Comparison of ENCODE assay signal across 25 cellular contexts in genomic region chr5:96148376-96148775, GRCh38.
"Had no signal": no experiment of that assay in that cellular context is flagged by ENCODE, and none has a peak within 500 bp of the region (broad histone marks: within the 10 kb centered on the region; RNA-seq: fewer than 3 reads in every experiment).

No MANE protein-coding gene starts in this region.

- H3K27ac ChIP-seq: ascending aorta, body of pancreas, cardiac muscle cell had no signal

- H3K4me1 ChIP-seq: ascending aorta had no signal

- H3K9me3 ChIP-seq: ascending aorta, body of pancreas had no signal

- DNase-seq: activated B cell treated with CpG ODN at 0.5 μM for 24 hours; activated CD4-positive, alpha-beta T cell treated with anti-CD3 and anti-CD28 coated beads for 1 hour; activated CD4-positive, alpha-beta T cell treated with anti-CD3 and anti-CD28 coated beads, Interleukin-2, amount 50 U/mL, for 48 hours; activated CD8-positive, alpha-beta memory T cell treated with anti-CD3 and anti-CD28 coated beads, Interleukin-2, amount 10 ng/mL, durations not matched to agents 7 days and 5 days; activated effector memory CD4-positive, alpha-beta T cell treated with anti-CD3 and anti-CD28 coated beads, Interleukin-2, amount 50 U/mL, for 16 hours; activated naive CD4-positive, alpha-beta T cell treated with Interleukin-2 at 50 U/mL for 16 hours; activated naive CD8-positive, alpha-beta T cell treated with anti-CD3 and anti-CD28 coated beads, Interleukin-2, amount 50 U/mL, for 24 hours; activated T-cell treated with anti-CD3 and anti-CD28 coated beads, Interleukin-2, amount 50 U/mL, for 24 hours; amniotic stem cell; body of pancreas; NCI-H1105 treated with DMSO at 0.1 percent for 48 hours; NCI-H1436 treated with DMSO at 0.1 percent for 48 hours; NCI-H187; NCI-H2081; NCI-H510A treated with DMSO at 0.1 percent for 48 hours; NCI-H69; SHP77 treated with DMSO at 0.1 percent for 48 hours; T-cell; T-helper 2 cell; T1000 had no signal

- H3K9me3 Mint-ChIP-seq: activated B cell treated with CpG ODN at 0.5 μM for 24 hours; activated naive CD4-positive, alpha-beta T cell treated with anti-CD3 and anti-CD28 coated beads, Interleukin-2, amount 50 U/mL, for 72 hours; activated naive CD8-positive, alpha-beta T cell treated with anti-CD3 and anti-CD28 coated beads, Interleukin-2, amount 50 U/mL, for 24 hours; activated T-cell treated with anti-CD3 and anti-CD28 coated beads, Interleukin-2, amount 50 U/mL, for 24 hours; activated T-helper 1 cell treated with anti-CD3 and anti-CD28 coated beads, Interleukin-12 subunit alpha, Interleukin-12 subunit beta, Interleukin-2, Interleukin-4 antibody, amounts not matched to agents 30 ng/mL and 10 ng/mL and 1 ng/mL, durations not matched to agents 14 hours and 24 hours and 36 hours; T-cell had no signal

- ATAC-seq: activated CD8-positive, alpha-beta memory T cell treated with anti-CD3 and anti-CD28 coated beads, Interleukin-2, amount 10 ng/mL, durations not matched to agents 7 days and 5 days; activated naive CD4-positive, alpha-beta T cell treated with anti-CD3 and anti-CD28 coated beads, Interleukin-2, amount 50 U/mL, for 72 hours; activated naive CD8-positive, alpha-beta T cell treated with anti-CD3 and anti-CD28 coated beads, Interleukin-2, amount 50 U/mL, for 24 hours; body of pancreas; T-cell had no signal

- H3K36me3 Mint-ChIP-seq: activated CD8-positive, alpha-beta memory T cell treated with anti-CD3 and anti-CD28 coated beads, Interleukin-2, amount 10 ng/mL, durations not matched to agents 7 days and 5 days; activated naive CD4-positive, alpha-beta T cell treated with anti-CD3 and anti-CD28 coated beads, Interleukin-2, amount 50 U/mL, for 72 hours; T-cell had no signal

- H3K36me3 ChIP-seq: ascending aorta, cardiac muscle cell had no signal

- H3K27me3 ChIP-seq: ascending aorta, body of pancreas, cardiac muscle cell had no signal

- H3K4me3 Mint-ChIP-seq: activated B cell treated with CpG ODN at 0.5 μM for 24 hours; activated CD4-positive, alpha-beta T cell treated with anti-CD3 and anti-CD28 coated beads, Interleukin-2, amount 10 ng/mL, durations not matched to agents 24 days and 14 days; activated CD8-positive, alpha-beta memory T cell treated with anti-CD3 and anti-CD28 coated beads, Interleukin-2, amount 10 ng/mL, durations not matched to agents 7 days and 5 days; activated naive CD8-positive, alpha-beta T cell treated with anti-CD3 and anti-CD28 coated beads, Interleukin-2, amount 50 U/mL, for 24 hours; activated T-cell treated with anti-CD3 and anti-CD28 coated beads, Interleukin-2, amount 50 U/mL, for 24 hours; activated T-helper 1 cell treated with anti-CD3 and anti-CD28 coated beads, Interleukin-12 subunit alpha, Interleukin-12 subunit beta, Interleukin-2, Interleukin-4 antibody, amounts not matched to agents 30 ng/mL and 10 ng/mL and 1 ng/mL, durations not matched to agents 14 hours and 24 hours and 36 hours; T-cell had no signal

- H3K4me3 ChIP-seq: ascending aorta, body of pancreas, cardiac muscle cell had no signal

- H3K27ac Mint-ChIP-seq: activated B cell treated with CpG ODN at 0.5 μM for 24 hours; activated CD4-positive, alpha-beta T cell treated with anti-CD3 and anti-CD28 coated beads, Interleukin-2, amount 10 ng/mL, durations not matched to agents 24 days and 14 days; activated CD8-positive, alpha-beta memory T cell treated with anti-CD3 and anti-CD28 coated beads, Interleukin-2, amount 10 ng/mL, durations not matched to agents 7 days and 5 days; activated naive CD4-positive, alpha-beta T cell treated with anti-CD3 and anti-CD28 coated beads, Interleukin-2, amount 50 U/mL, for 72 hours; activated naive CD8-positive, alpha-beta T cell treated with anti-CD3 and anti-CD28 coated beads, Interleukin-2, amount 50 U/mL, for 24 hours; activated T-cell treated with anti-CD3 and anti-CD28 coated beads, Interleukin-2, amount 50 U/mL, for 24 hours; activated T-helper 1 cell treated with anti-CD3 and anti-CD28 coated beads, Interleukin-12 subunit alpha, Interleukin-12 subunit beta, Interleukin-2, Interleukin-4 antibody, amounts not matched to agents 30 ng/mL and 10 ng/mL and 1 ng/mL, durations not matched to agents 14 hours and 24 hours and 36 hours; T-cell had no signal

- H3K4me1 Mint-ChIP-seq: activated B cell treated with CpG ODN at 0.5 μM for 24 hours; activated CD4-positive, alpha-beta T cell treated with anti-CD3 and anti-CD28 coated beads, Interleukin-2, amount 10 ng/mL, durations not matched to agents 24 days and 14 days; T-cell had no signal
